ENCODE assay signal across 9 cellular contexts in genomic region chr22:19663286-19663815, GRCh38. TPM values are rescaled to one million over a fixed set of nuclear protein-coding genes. Genes with fewer than 3 reads are reported as not detected.
DNase-seq lines count a peak whose midpoint lies in the region; ATAC-seq and TF ChIP-seq lines count a peak whose summit lies in the region.
"Had no signal": no experiment of that assay in that cellular context is flagged by ENCODE, and none has a peak within 500 bp of the region (broad histone marks: within the 10 kb centered on the region; RNA-seq: fewer than 3 reads in every experiment).

No MANE protein-coding gene starts in this region.

- H3K27ac ChIP-seq in heart left ventricle = peak overlapping the region in 4 of 12 donors; percentile 3 to 53 (median 30)

- no peaks in the 10 kb centered on the region for H3K27me3 ChIP-seq in heart left ventricle

- WGBS in heart left ventricle, 4 donors = 16 to 22% (median 16%) methylated on average over 6 of the region's 6 CpGs

- H3K4me1 ChIP-seq in heart left ventricle = peaks cover 0 to 32% (median 8%) of the 10 kb centered on the region in 12 donors

- peak; percentile 71 to 89 (median 81) for ATAC-seq in heart left ventricle
- ATAC-seq in GM18870 (IDR thresholded peaks at IDR 0.05; ENCODE audit: unreplicated experiment) = no peak
- ATAC-seq in GM18520 (IDR thresholded peaks at IDR 0.05; ENCODE audit: unreplicated experiment) = no peak

- TF ChIP-seq POLR2A in heart left ventricle (IDR thresholded peaks at IDR 0.05) = no peak

- H3K36me3 ChIP-seq in heart left ventricle = no peaks in the 10 kb centered on the region

- H3K4me3 ChIP-seq in heart left ventricle = no peak overlapping the region

- no peak for TF ChIP-seq CTCF in heart left ventricle (IDR thresholded peaks at IDR 0.05)

- no peaks in the 10 kb centered on the region for H3K9me3 ChIP-seq in heart left ventricle

- intact Hi-C loops in heart left ventricle (cut with DNase I) = no loop called here

- DNase-seq in A172 (ENCODE audit: low spot score) (peak; percentile 77), H4 (ENCODE audit: low spot score) (peak; percentile 83), SW480 (ENCODE audit: low spot score) (peak; percentile 71), heart left ventricle (peak; percentile 70 to 85 (median 77)), NCI-H1417 treated with DMSO at 0.1 percent for 48 hours (lab: John Stamatoyannopoulos, UW) (no peak), NCI-H1048 (lab: John Stamatoyannopoulos, UW) (no peak)
- DNase-seq: activated B cell treated with CpG ODN at 0.5 μM for 24 hours had no signal

RNA-seq across cellular contexts. Expression of gene SEPTIN5, which starts 51.0 kb away (rescaled TPM):
- 18.7 and 40.3 TPM in 2 replicates for total RNA-seq in A172 (2014; rRNA removed; shearing (Covaris generic))
- total RNA-seq in H4 (2014; rRNA removed; shearing (Covaris generic)) = 10.9 and 15.8 TPM in 2 replicates
- total RNA-seq in heart left ventricle = 100 to 1,000 TPM in 7 of 9 donors, 10 to 100 TPM in 2; 88.3 to 272 (median 156) TPM
- 100 to 1,000 TPM in 1 of 2 donors, 10 to 100 TPM in 1; 75.7 to 127 TPM for polyA plus RNA-seq in heart left ventricle
- total RNA-seq: activated B cell treated with CpG ODN at 0.5 μM for 24 hours had no signal

RNA-seq across cellular contexts. Expression of gene GP1BB, which starts 60.0 kb away (rescaled TPM):
- 8.5 and 10.5 TPM in 2 replicates for total RNA-seq in A172 (2014; rRNA removed; shearing (Covaris generic))
- total RNA-seq in H4 (2014; rRNA removed; shearing (Covaris generic)) = 0.06 and 1.3 TPM in 2 replicates
- 10 to 100 TPM in 3 of 9 donors, 1 to 10 TPM in 3, not detected in 3; 1.4 to 52.2 (median 10.7) TPM for total RNA-seq in heart left ventricle
- polyA plus RNA-seq in heart left ventricle = 10 to 100 TPM in 1 of 2 donors, 1 to 10 TPM in 1; 6.5 to 30.4 TPM
- total RNA-seq: activated B cell treated with CpG ODN at 0.5 μM for 24 hours had no signal

Comparison
In these comparisons a context has a peak if more than half of its experiments do, and no peak if none do; other contexts are left out.
1. DNase-seq: peak in A172 (single experiment), H4 (single experiment), SW480 (single experiment) and heart left ventricle (5 of 5); none in NCI-H1417 treated with DMSO at 0.1 percent for 48 hours (single experiment) and NCI-H1048 (single experiment).
2. ATAC-seq: peak in heart left ventricle (4 of 4); none in GM18870 (single experiment) and GM18520 (single experiment).